ENCODE assay signal across 8 cellular contexts in genomic region chr9:134406366-134407122, GRCh38.
DNase-seq lines count a peak whose midpoint lies in the region; ATAC-seq and TF ChIP-seq lines count a peak whose summit lies in the region.

No MANE protein-coding gene starts in this region.

- intact Hi-C loops in natural killer cell (cut with micrococcal nuclease), result loop anchor here (5.0 kb wide), 1 partner anchor 36 kb away; no protein-coding TSS in a partner anchor

- no peak for TF ChIP-seq CTCF in BJ (IDR thresholded peaks at IDR 0.05; ENCODE audit: insufficient read depth, low read depth, low read length)
- no peak for TF ChIP-seq CTCF in chondrocyte (IDR thresholded peaks at IDR 0.05)
- no peak for TF ChIP-seq CTCF in natural killer cell (IDR thresholded peaks at IDR 0.05)

- H3K27me3 Mint-ChIP-seq in chondrocyte (ENCODE audit: low read depth) (no peaks in the 10 kb centered on the region), natural killer cell (ENCODE audit: low read depth in 2 of 2) (no peaks in the 10 kb centered on the region)

- POLR2A ChIA-PET in BJ (lab: Charles Lee), result no interaction called here

- DNase-seq in BJ (ENCODE audit: low read depth), result no peak
- DNase-seq in chondrocyte (ENCODE audit: low spot score), result no peak
- DNase-seq in natural killer cell, result no peak
- DNase-seq in stimulated activated CD4-positive, alpha-beta T cell treated with anti-CD3 and anti-CD28 coated beads, Interleukin-1b, Interleukin-23, amount 100 ng/mL, for 48 hours, result no peak
- no peak for DNase-seq in NCI-H82 treated with DMSO at 0.1 percent for 48 hours (lab: John Stamatoyannopoulos, UW; ENCODE audit: unreplicated experiment)
- DNase-seq in amniotic stem cell (lab: John Stamatoyannopoulos, UW), result no peak
- no peak for DNase-seq in HuH-7 (ENCODE audit: low spot score)

- no peak; the same call in 1 of the 2 replicates for TF ChIP-seq EP300 in Ishikawa (IDR thresholded peaks at IDR 0.05; ENCODE audit: borderline replicate concordance)

- H3K27me3 ChIP-seq in BJ (ENCODE audit: control insufficient read depth, insufficient read depth, low read length), result no peaks in the 10 kb centered on the region

- ATAC-seq in natural killer cell, result no peak

- H3K9me3 Mint-ChIP-seq in chondrocyte (ENCODE audit: low read depth) (no peaks in the 10 kb centered on the region), natural killer cell (no peaks in the 10 kb centered on the region)

- TF ChIP-seq RAD21 in Ishikawa (IDR thresholded peaks at IDR 0.05; ENCODE audit: low read depth), result peak; percentile 3; the same call in 1 of the 2 replicates

- H3K4me3 Mint-ChIP-seq in chondrocyte (ENCODE audit: unreplicated experiment) (peak overlapping the region; percentile 48), natural killer cell (peak overlapping the region; percentile 79)

- peak overlapping the region; percentile 1; the same call in 1 of the 2 replicates for H3K4me3 ChIP-seq in BJ (ENCODE audit: low read depth, low read length)

- H3K4me1 Mint-ChIP-seq in chondrocyte (ENCODE audit: low read depth), result peaks cover 67% of the 10 kb centered on the region
- H3K4me1 Mint-ChIP-seq in natural killer cell, result peaks cover 40 to 63% of the 10 kb centered on the region in 2 donors

- H3K36me3 ChIP-seq in BJ (ENCODE audit: control insufficient read depth, insufficient read depth, low read length), result peaks cover 15% of the 10 kb centered on the region

- H3K36me3 Mint-ChIP-seq in chondrocyte (ENCODE audit: low read depth), result no peaks in the 10 kb centered on the region
- H3K36me3 Mint-ChIP-seq in natural killer cell, result no peaks in the 10 kb centered on the region

- CTCF ChIA-PET in BJ (lab: Yijun Ruan, JAX), result interaction anchor here (0.7 to 1.5 kb wide), 4 partner anchors 10 to 39 kb away, joined by 3 to 4 read pairs (median 3); no protein-coding TSS in a partner anchor

- H3K27ac Mint-ChIP-seq in chondrocyte (ENCODE audit: unreplicated experiment), result peak overlapping the region; percentile 92
- peak overlapping the region; percentile 59 to 80 for H3K27ac Mint-ChIP-seq in natural killer cell

TF ChIP-seq in Ishikawa, 13 proteins besides CTCF, POLR2A, EP300 and RAD21:
- peak; percentile 32; the same call in 1 of the 2 replicates for TF ChIP-seq NFIC (IDR thresholded peaks at IDR 0.05)
- no peak for TF ChIP-seq MAX (IDR thresholded peaks at IDR 0.05)
TF ChIP-seq in Ishikawa: peak in this region for 1.
